Comparison of ENCODE assay signal across 12 cellular contexts in genomic region chr6:52546678-52547077, GRCh38. TPM values are rescaled to one million over a fixed set of nuclear protein-coding genes. Genes with fewer than 3 reads are reported as not detected.
DNase-seq lines count a peak whose midpoint lies in the region; ATAC-seq and TF ChIP-seq lines count a peak whose summit lies in the region.
"Had no signal": no experiment of that assay in that cellular context is flagged by ENCODE, and none has a peak within 500 bp of the region (broad histone marks: within the 10 kb centered on the region; RNA-seq: fewer than 3 reads in every experiment).

No MANE protein-coding gene starts in this region.

- H2AFZ ChIP-seq in fibroblast of lung (ENCODE audit: low read length): no peak overlapping the region

- peaks cover 28% of the 10 kb centered on the region for H3K4me1 Mint-ChIP-seq in T-helper 2 cell treated with Interferon-gamma antibody and Interleukin-4, amounts not matched to agents 5 μg/mL and 100 μg/mL, for 36 hours (ENCODE audit: low read depth)
- peaks cover 58% of the 10 kb centered on the region for H3K4me1 Mint-ChIP-seq in endodermal cell

- H3K4me3 ChIP-seq in fibroblast of lung (replicated peaks in 1 of 4; ENCODE audit: control extremely low read depth in 1 of 4, insufficient read depth in 1 of 4, low read depth in 3 of 4, low read length in 4 of 4) (no peak overlapping the region), endodermal cell (ENCODE audit: low read length) (no peak overlapping the region)

- no peaks in the 10 kb centered on the region for H3K9me3 Mint-ChIP-seq in T-helper 2 cell treated with Interferon-gamma antibody and Interleukin-4, amounts not matched to agents 5 μg/mL and 100 μg/mL, for 36 hours
- no peaks in the 10 kb centered on the region for H3K9me3 Mint-ChIP-seq in endodermal cell
- H3K9me3 Mint-ChIP-seq: T-cell had no signal

- no peak overlapping the region for H3K9ac ChIP-seq in fibroblast of lung (ENCODE audit: insufficient read depth, low read length)
- no peak overlapping the region for H3K9ac ChIP-seq in endodermal cell (ENCODE audit: extremely low read depth, low read length, poor library complexity, severe bottlenecking)

- WGBS in endodermal cell (ENCODE audit: insufficient coverage in 1 of 2, insufficient read length in 1 of 2), 2 experiments: 92 to 95% methylated on average over 3 of the region's 3 CpGs

- H3K27me3 ChIP-seq in fibroblast of lung (ENCODE audit: control insufficient read depth, insufficient read depth, low read length): no peaks in the 10 kb centered on the region
- no peaks in the 10 kb centered on the region for H3K27me3 ChIP-seq in endodermal cell (ENCODE audit: control insufficient read depth, insufficient read depth, low read length, poor library complexity, severe bottlenecking)
- H3K27me3 ChIP-seq: neutrophil had no signal

- H4K20me1 ChIP-seq in fibroblast of lung (ENCODE audit: control insufficient read depth, extremely low read depth, insufficient read depth, low read length): no peaks in the 10 kb centered on the region

- H3K4me1 ChIP-seq in fibroblast of lung (ENCODE audit: control insufficient read depth, extremely low read depth, insufficient read depth, low read length): peaks cover 66% of the 10 kb centered on the region
- H3K4me1 ChIP-seq in endodermal cell (ENCODE audit: control insufficient read depth, insufficient read depth, low read length): peaks cover 21% of the 10 kb centered on the region

- H3K36me3 ChIP-seq in fibroblast of lung (ENCODE audit: control insufficient read depth, insufficient read depth, low read length) (peaks cover 6% of the 10 kb centered on the region), endodermal cell (ENCODE audit: control insufficient read depth, insufficient read depth, low read length) (no peaks in the 10 kb centered on the region)
- H3K36me3 ChIP-seq: neutrophil had no signal

- H3K4me3 Mint-ChIP-seq in T-helper 2 cell treated with Interferon-gamma antibody and Interleukin-4, amounts not matched to agents 5 μg/mL and 100 μg/mL, for 36 hours: no peak overlapping the region
- no peak overlapping the region for H3K4me3 Mint-ChIP-seq in endodermal cell
- H3K4me3 Mint-ChIP-seq: T-cell had no signal

- H3K27ac ChIP-seq in fibroblast of lung (ENCODE audit: insufficient read depth, low read length) (peak overlapping the region; percentile 82), endodermal cell (ENCODE audit: low read depth, low read length) (no peak overlapping the region)
- H3K27ac ChIP-seq: neutrophil had no signal

- no peak for DNase-seq in fibroblast of lung (ENCODE audit: low read depth in 2 of 2)
- DNase-seq in T-helper 2 cell treated with Interferon-gamma antibody and Interleukin-4, amounts not matched to agents 5 μg/mL and 100 μg/mL, for 36 hours (ENCODE audit: low spot score): no peak
- DNase-seq in activated CD8-positive, alpha-beta memory T cell treated with anti-CD3 and anti-CD28 coated beads, Interleukin-2, amount 50 U/mL, for 4 hours: no peak
- DNase-seq in nucleus accumbens (lab: John Stamatoyannopoulos, UW): no peak
- no peak for DNase-seq in endodermal cell
- DNase-seq: activated gamma-delta T cell treated with Interleukin-2 at 50 U/mL for 16 hours, NCI-H2081, T-cell had no signal

- ATAC-seq in GM18868 (IDR thresholded peaks at IDR 0.05; ENCODE audit: unreplicated experiment) (peak; percentile 84), GM21717 (IDR thresholded peaks at IDR 0.05; ENCODE audit: unreplicated experiment) (peak; percentile 86), HG03342 (IDR thresholded peaks at IDR 0.05; ENCODE audit: unreplicated experiment) (peak; percentile 74)
- ATAC-seq: T-cell had no signal

- H3K9me3 ChIP-seq in fibroblast of lung (ENCODE audit: control insufficient read depth, insufficient read depth, low read depth, low read length) (no peaks in the 10 kb centered on the region), endodermal cell (ENCODE audit: control insufficient read depth, low read length) (no peaks in the 10 kb centered on the region)
- H3K9me3 ChIP-seq: neutrophil had no signal

- H3K27me3 Mint-ChIP-seq in T-helper 2 cell treated with Interferon-gamma antibody and Interleukin-4, amounts not matched to agents 5 μg/mL and 100 μg/mL, for 36 hours (ENCODE audit: low read depth): no peaks in the 10 kb centered on the region
- H3K27me3 Mint-ChIP-seq in endodermal cell (ENCODE audit: insufficient read depth): no peaks in the 10 kb centered on the region
- H3K27me3 Mint-ChIP-seq: T-cell had no signal

- peaks cover 100% of the 10 kb centered on the region for H3K79me2 ChIP-seq in fibroblast of lung (ENCODE audit: control insufficient read depth, insufficient read depth, low read length)

- TF ChIP-seq CTCF in fibroblast of lung (conservative IDR thresholded peaks at IDR 0.05 in 1 of 2, IDR thresholded peaks at IDR 0.05 in 1 of 2; ENCODE audit: low read depth in 1 of 2, low read length in 2 of 2): no peak
- TF ChIP-seq CTCF in endodermal cell (conservative IDR thresholded peaks at IDR 0.05): no peak

- no peak overlapping the region for H3K4me2 ChIP-seq in fibroblast of lung (ENCODE audit: extremely low read depth, insufficient read depth, low read length)

- no peaks in the 10 kb centered on the region for H3K36me3 Mint-ChIP-seq in T-helper 2 cell treated with Interferon-gamma antibody and Interleukin-4, amounts not matched to agents 5 μg/mL and 100 μg/mL, for 36 hours (ENCODE audit: low read depth)
- H3K36me3 Mint-ChIP-seq in endodermal cell (ENCODE audit: low read depth): no peaks in the 10 kb centered on the region

- H3K27ac Mint-ChIP-seq in T-helper 2 cell treated with Interferon-gamma antibody and Interleukin-4, amounts not matched to agents 5 μg/mL and 100 μg/mL, for 36 hours: no peak overlapping the region
- H3K27ac Mint-ChIP-seq in endodermal cell: no peak overlapping the region
- H3K27ac Mint-ChIP-seq: T-cell had no signal

RNA-seq across cellular contexts. Expression of gene TRAM2, which starts 30.2 kb away (rescaled TPM):
- total RNA-seq in fibroblast of lung (69.6 and 131 TPM in 2 replicates), endodermal cell (10 to 100 TPM; 16.9 to 20.5 TPM)
- polyA plus RNA-seq in fibroblast of lung: 155 and 252 TPM in 2 replicates
- polyA plus RNA-seq in fibroblast of lung (2012): 107 and 217 TPM in 2 replicates
- 254 and 398 TPM in 2 replicates for polyA minus RNA-seq in fibroblast of lung (ENCODE audit: low replicate concordance)
- polyA plus RNA-seq in endodermal cell (2013, experiment 1 of 2): 13.4 TPM
- polyA plus RNA-seq in endodermal cell (2013, experiment 2 of 2): 13.2 TPM
